8 cellular contexts compared by ENCODE assay signal in the genomic region with DNA sequence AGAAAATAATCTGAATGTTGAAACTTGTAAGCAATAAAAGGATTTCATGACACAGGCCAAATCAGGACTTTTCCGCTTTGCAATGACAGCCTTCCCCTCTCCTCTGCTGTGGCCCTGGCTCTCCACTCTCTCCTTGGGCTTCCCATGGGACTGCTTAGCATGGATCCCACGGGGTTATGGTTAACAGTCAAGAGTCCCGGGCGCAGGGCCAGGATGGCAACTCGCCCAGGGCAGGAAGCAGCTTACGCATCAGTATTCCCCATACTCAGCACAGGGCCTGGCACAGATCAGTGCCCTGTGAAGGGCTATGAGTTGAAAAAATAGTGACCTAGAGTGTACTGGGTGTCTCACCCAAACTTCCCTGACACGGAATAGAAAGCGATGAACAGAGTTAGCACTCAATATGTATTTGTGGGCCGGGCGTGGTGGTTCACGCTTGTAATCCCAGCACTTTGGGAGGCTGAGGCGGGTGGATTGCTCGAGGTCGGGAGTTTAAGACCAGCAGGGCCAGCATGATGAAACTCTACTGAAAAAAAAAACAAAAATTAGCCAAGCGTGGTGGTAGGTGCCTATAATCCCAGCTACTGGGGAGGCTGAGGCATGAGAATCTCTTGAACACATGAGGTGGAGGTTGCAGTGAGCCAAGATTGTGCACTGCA. TPM values are rescaled to one million over a fixed set of nuclear protein-coding genes. Genes with fewer than 3 reads are reported as not detected.
DNase-seq lines count a peak whose midpoint lies in the region; ATAC-seq, FAIRE-seq and TF ChIP-seq lines count a peak whose summit lies in the region.

No MANE protein-coding gene starts in this region.

- H3K36me3 Mint-ChIP-seq in Calu3 (ENCODE audit: insufficient read depth, unreplicated experiment): no peaks in the 10 kb centered on the region
- H3K36me3 Mint-ChIP-seq in CD4-positive, alpha-beta T cell (ENCODE audit: low read depth): no peaks in the 10 kb centered on the region

- H4K91ac ChIP-seq in H1 (replicated peaks; ENCODE audit: insufficient read length, low read length): peak overlapping the region; percentile 17

- H3K27ac ChIP-seq in H1 (ENCODE audit: low read depth, low read length) (no peak overlapping the region), osteoblast (ENCODE audit: low read depth, low read length) (peak overlapping the region; percentile 50), OCI-LY7 (ENCODE audit: low read depth, low read length, poor library complexity, severe bottlenecking) (no peak overlapping the region)
- H3K27ac ChIP-seq in CD4-positive, alpha-beta T cell (ENCODE audit: low read depth, low read length): no peak overlapping the region

- H3K4me2 ChIP-seq in H1 (ENCODE audit: insufficient read depth in 1 of 2, low read depth in 2 of 2, low read length in 2 of 2): no peak overlapping the region
- peak overlapping the region; percentile 59 for H3K4me2 ChIP-seq in osteoblast (ENCODE audit: insufficient read depth, low read length)
- no peak overlapping the region for H3K4me2 ChIP-seq in OCI-LY7 (ENCODE audit: low read length)

- no TSS peak for BruUV-seq in Calu3 (replicated peaks; lab: Mats Ljungman, UMichigan)
- BruUV-seq in OCI-LY7 (replicated peaks; lab: Mats Ljungman, UMichigan): no TSS peak

- peak overlapping the region; percentile 38; the same call in 1 of the 2 replicates for H3K18ac ChIP-seq in H1 (ENCODE audit: extremely low read depth, low read length)

- H3K27me3 ChIP-seq in H1 (replicated peaks in 1 of 4; ENCODE audit: control insufficient read depth in 3 of 4, extremely low read depth in 1 of 4, insufficient read depth in 3 of 4, low read length in 3 of 4) (0 out of 7 replicates have a peak, but pooled peaks cover 0 to 1% (median 0%) of the 10 kb centered on the region in 4 experiments), osteoblast (ENCODE audit: insufficient read depth, low read length) (peaks cover 4% of the 10 kb centered on the region)
- no peaks in the 10 kb centered on the region for H3K27me3 ChIP-seq in CD4-positive, alpha-beta T cell (ENCODE audit: control insufficient read depth, insufficient read depth, low read length)

- H3K4me3 ChIP-seq in H1 (ENCODE audit: extremely low read depth in 1 of 4, insufficient read depth in 2 of 4, low read depth in 3 of 4, low read length in 4 of 4) (no peak overlapping the region), osteoblast (ENCODE audit: insufficient read depth, low read length) (no peak overlapping the region), OCI-LY7 (ENCODE audit: low read depth, low read length, poor library complexity, severe bottlenecking) (no peak overlapping the region)

- no peak for TF ChIP-seq RAD21 in H1 (IDR thresholded peaks at IDR 0.05 in 1 of 2, conservative IDR thresholded peaks at IDR 0.05 in 1 of 2; ENCODE audit: low read depth in 2 of 2, low read length in 2 of 2)

- POLR2A ChIA-PET in H1 (lab: Charles Lee; ENCODE audit: partially characterized antibody): interaction anchor here (0.9 to 2.0 kb wide), 5 partner anchors 11 to 51 kb away, joined by 3 to 7 read pairs (median 3); a partner anchor contains a TSS
- POLR2A ChIA-PET in OCI-LY7 (lab: Charles Lee): interaction anchor here (0.6 kb wide), 1 partner anchor 98 kb away, joined by 4 read pairs; no protein-coding TSS in a partner anchor
- POLR2A ChIA-PET in CD4-positive, alpha-beta T cell (lab: Charles Lee): no interaction called here

- H2AK5ac ChIP-seq in H1 (ENCODE audit: low read depth, low read length): no peak overlapping the region

- H3K79me2 ChIP-seq in H1 (ENCODE audit: control insufficient read depth in 1 of 2, insufficient read depth in 2 of 2, low read length in 2 of 2): no peaks in the 10 kb centered on the region
- no peaks in the 10 kb centered on the region for H3K79me2 ChIP-seq in osteoblast (ENCODE audit: insufficient read depth, low read length)
- H3K79me2 ChIP-seq in OCI-LY7 (ENCODE audit: insufficient read depth, low read depth, low read length): no peaks in the 10 kb centered on the region

- no peak overlapping the region; the same call in 1 of the 2 replicates for H2BK20ac ChIP-seq in H1 (ENCODE audit: low read length)

- H2BK5ac ChIP-seq in H1 (ENCODE audit: low read depth, low read length): no peak overlapping the region

- no peak overlapping the region for H2BK120ac ChIP-seq in H1 (replicated peaks; ENCODE audit: low read depth, low read length)

- TF ChIP-seq CTCF in Calu3 (IDR thresholded peaks at IDR 0.05; ENCODE audit: unreplicated experiment) (no peak), H1 (IDR thresholded peaks at IDR 0.05; ENCODE audit: control extremely low read depth in 1 of 3, insufficient read depth in 1 of 3, low read depth in 1 of 3, low read length in 3 of 3) (no peak), osteoblast (IDR thresholded peaks at IDR 0.05; ENCODE audit: extremely low read depth, low read depth, low read length) (no peak), OCI-LY7 (conservative IDR thresholded peaks at IDR 0.05; ENCODE audit: low read length) (no peak)
- no peak for TF ChIP-seq CTCF in CD4-positive, alpha-beta T cell (IDR thresholded peaks at IDR 0.05)

- H3K4me1 Mint-ChIP-seq in Calu3 (ENCODE audit: low read depth, unreplicated experiment): peaks cover 19% of the 10 kb centered on the region
- H3K4me1 Mint-ChIP-seq in CD4-positive, alpha-beta T cell (ENCODE audit: low read depth): no peaks in the 10 kb centered on the region

- H2BK15ac ChIP-seq in H1 (ENCODE audit: low read length): no peak overlapping the region

- H3K9me3 ChIP-seq in H1 (ENCODE audit: insufficient read depth in 2 of 2, low read depth in 1 of 2, low read length in 1 of 2): no peaks in the 10 kb centered on the region
- H3K9me3 ChIP-seq in osteoblast (ENCODE audit: low read depth, low read length): no peaks in the 10 kb centered on the region
- H3K9me3 ChIP-seq in OCI-LY7 (ENCODE audit: low read length): no peaks in the 10 kb centered on the region
- H3K9me3 ChIP-seq in CD4-positive, alpha-beta T cell (ENCODE audit: control insufficient read depth, low read length): no peaks in the 10 kb centered on the region

- no peak overlapping the region for H4K5ac ChIP-seq in H1 (ENCODE audit: insufficient read length, low read depth, low read length)

- no peaks in the 10 kb centered on the region for H3K27me3 Mint-ChIP-seq in Calu3 (ENCODE audit: unreplicated experiment)
- H3K27me3 Mint-ChIP-seq in CD4-positive, alpha-beta T cell: no peaks in the 10 kb centered on the region

- H3K9me3 Mint-ChIP-seq in Calu3 (ENCODE audit: low read depth, unreplicated experiment): no peaks in the 10 kb centered on the region
- H3K9me3 Mint-ChIP-seq in CD4-positive, alpha-beta T cell: no peaks in the 10 kb centered on the region

- no peak for ATAC-seq in HG03139 (IDR thresholded peaks at IDR 0.05; ENCODE audit: unreplicated experiment)
- no peak for ATAC-seq in CD4-positive, alpha-beta T cell (ENCODE audit: poor library complexity)

- H2BK12ac ChIP-seq in H1 (ENCODE audit: low read depth, low read length): no peak overlapping the region

- H3K4ac ChIP-seq in H1 (replicated peaks; ENCODE audit: insufficient read length, low read depth, low read length): no peak overlapping the region

- no peak overlapping the region for H3K9ac ChIP-seq in H1 (replicated peaks in 1 of 4; ENCODE audit: extremely low read depth in 1 of 4, low read depth in 3 of 4, low read length in 3 of 4)

- H3K4me1 ChIP-seq in H1 (replicated peaks in 1 of 4; ENCODE audit: control insufficient read depth in 3 of 4, insufficient read depth in 4 of 4, low read length in 3 of 4) (peaks cover 6 to 23% (median 11%) of the 10 kb centered on the region in 4 experiments), osteoblast (ENCODE audit: insufficient read depth, low read length) (peaks cover 26% of the 10 kb centered on the region), OCI-LY7 (ENCODE audit: insufficient read depth, low read length, poor library complexity, severe bottlenecking) (no peaks in the 10 kb centered on the region)

- H3K23me2 ChIP-seq in H1 (ENCODE audit: low read depth, low read length): no peaks in the 10 kb centered on the region; the same call in 1 of the 2 replicates

- DNase-seq in Calu3: peak; percentile 57
- peak; percentile 99 for DNase-seq in NCI-H2171 treated with DMSO at 0.1 percent for 48 hours (lab: John Stamatoyannopoulos, UW)
- no peak for DNase-seq in H1 (ENCODE audit: low read depth in 1 of 2, low spot score in 2 of 2)
- DNase-seq in osteoblast (ENCODE audit: insufficient read length, low spot score, missing footprints): peak; percentile 90
- DNase-seq in MV-4-11 (lab: John Stamatoyannopoulos, UW): no peak
- DNase-seq in OCI-LY7 (ENCODE audit: low spot score): no peak
- DNase-seq in CD4-positive, alpha-beta T cell: no peak

- no peak overlapping the region for H4K8ac ChIP-seq in H1 (ENCODE audit: extremely low read depth, insufficient read depth, low read length)

- 94% methylated on average over 15 of the region's 15 CpGs; no CpG with 5 or more reads in 1 of the 2 experiments for WGBS in H1 (ENCODE audit: extremely low coverage in 1 of 2, insufficient coverage in 1 of 2, insufficient read length in 1 of 2, insufficient replicate concordance in 2 of 2, low coverage in 1 of 2, low lambda C conversion rate in 2 of 2, missing lambda C conversion rate in 1 of 2), 2 experiments

- no peaks in the 10 kb centered on the region for H4K20me1 ChIP-seq in H1 (replicated peaks in 1 of 2; ENCODE audit: control insufficient read depth in 1 of 2, insufficient read depth in 2 of 2, low read length in 2 of 2)
- H4K20me1 ChIP-seq in osteoblast (ENCODE audit: insufficient read depth, low read length): no peaks in the 10 kb centered on the region
- no peaks in the 10 kb centered on the region for H4K20me1 ChIP-seq in OCI-LY7 (ENCODE audit: insufficient read depth, low read length)

- TF ChIP-seq POLR2A in H1 (IDR thresholded peaks at IDR 0.05; ENCODE audit: control extremely low read depth in 1 of 2, low read depth in 2 of 2, low read length in 2 of 2): no peak

- intact Hi-C loops in Calu3 (cut with micrococcal nuclease; ENCODE audit: unreplicated experiment): no loop called here
- intact Hi-C loops in OCI-LY7 (cut with micrococcal nuclease; ENCODE audit: unreplicated experiment): no loop called here
- intact Hi-C loops in CD4-positive, alpha-beta T cell (cut with DNase I, micrococcal nuclease): no loop called here

- TF ChIP-seq EP300 in H1 (IDR thresholded peaks at IDR 0.05; ENCODE audit: borderline replicate concordance in 1 of 2, low read depth in 2 of 2, low read length in 2 of 2): no peak

- no peak overlapping the region for H3K14ac ChIP-seq in H1 (ENCODE audit: insufficient read length)

- H3K23ac ChIP-seq in H1 (ENCODE audit: insufficient read length): no peak overlapping the region

- CTCF ChIA-PET in Calu3 (lab: Charles Lee) (no interaction called here), H1 (lab: Charles Lee; ENCODE audit: partially characterized antibody) (interaction anchor here (0.6 to 7.2 kb wide), 12 partner anchors 8 to 102 kb away, joined by 3 to 39 read pairs (median 3); no protein-coding TSS in a partner anchor), OCI-LY7 (lab: Charles Lee; ENCODE audit: unreplicated experiment) (no interaction called here)
- CTCF ChIA-PET in CD4-positive, alpha-beta T cell (lab: Charles Lee): no interaction called here

- H3K79me1 ChIP-seq in H1 (ENCODE audit: low read depth, low read length): no peaks in the 10 kb centered on the region

- H3K36me3 ChIP-seq in H1 (ENCODE audit: control insufficient read depth in 2 of 4, insufficient read depth in 4 of 4, low read length in 3 of 4): no peaks in the 10 kb centered on the region
- no peaks in the 10 kb centered on the region for H3K36me3 ChIP-seq in osteoblast (ENCODE audit: insufficient read depth, low read length)
- H3K36me3 ChIP-seq in OCI-LY7 (ENCODE audit: insufficient read depth, low read length): no peaks in the 10 kb centered on the region

- FAIRE-seq in H1 (lab: Jason Lieb, UNC): no peak

- H2AFZ ChIP-seq in H1 (ENCODE audit: low read length) (no peak overlapping the region), osteoblast (ENCODE audit: low read length) (no peak overlapping the region), OCI-LY7 (ENCODE audit: low read length) (no peak overlapping the region)

- no peaks in the 10 kb centered on the region for H3K9me2 ChIP-seq in OCI-LY7 (ENCODE audit: insufficient read depth, low read length)

- no peak overlapping the region for H3K27ac Mint-ChIP-seq in Calu3 (ENCODE audit: unreplicated experiment)
- H3K27ac Mint-ChIP-seq in CD4-positive, alpha-beta T cell: no peak overlapping the region

- no peak overlapping the region for H3K4me3 Mint-ChIP-seq in Calu3 (ENCODE audit: low read depth, unreplicated experiment)
- no peak overlapping the region for H3K4me3 Mint-ChIP-seq in CD4-positive, alpha-beta T cell

- no peak overlapping the region for H3K56ac ChIP-seq in H1 (replicated peaks; ENCODE audit: insufficient read length, low read depth, low read length)

RNA-seq across cellular contexts. Expression of a gene that starts 29.1 kb away (rescaled TPM):
- total RNA-seq in Calu3 (2022) (1.4 and 2.9 TPM in 2 replicates), osteoblast (not detected in 2 replicates), OCI-LY7 (2022) (0.35 and 0.65 TPM in 2 replicates)
- 1.1 and 1.8 TPM in 2 replicates for total RNA-seq in H1 (2021; fragmentation: NEBNext Ultra II Directional; extraction: Animal tissue kit (Norgen Biotek cat#: 25700))
- polyA plus RNA-seq in H1 (2011; rRNA removed): 0.80 and 2.2 TPM in 2 replicates
- 0.84 TPM for polyA plus RNA-seq in H1 (2011; cell fraction: cytosol; rRNA removed)
- polyA plus RNA-seq in H1 (2011; cell fraction: nucleus; rRNA removed): 1.7 TPM
- polyA plus RNA-seq in H1 (2012, experiment 1 of 2): 1.3 to 1.5 TPM (median 1.3 TPM) in 4 replicates
- 0.84 TPM for polyA plus RNA-seq in H1 (2012, experiment 2 of 2)
- 0.53 TPM for polyA plus RNA-seq in H1 (2013, experiment 1 of 2)
- 0.46 TPM for polyA plus RNA-seq in H1 (2013, experiment 2 of 2)
- 0.90 and 1.7 TPM in 2 replicates for polyA minus RNA-seq in H1 (2011; rRNA and poly(A)+ RNA removed)
- polyA minus RNA-seq in H1 (2011; cell fraction: cytosol; rRNA and poly(A)+ RNA removed): 1.5 TPM
- 2.0 TPM for polyA minus RNA-seq in H1 (2011; cell fraction: nucleus; rRNA and poly(A)+ RNA removed)
- 0.09 TPM in 1 of 2 replicates, not detected in the other for total RNA-seq in OCI-LY7 (2014; rRNA removed; shearing (Covaris generic))
- total RNA-seq in CD4-positive, alpha-beta T cell: not detected

Comparison
In these comparisons a context has a peak if more than half of its experiments do, and no peak if none do; other contexts are left out.
1. DNase-seq: peak in Calu3 (single experiment), NCI-H2171 treated with DMSO at 0.1 percent for 48 hours (single experiment) and osteoblast (single experiment); none in H1 (0 of 2), MV-4-11 (single experiment), OCI-LY7 (single experiment) and CD4-positive, alpha-beta T cell (0 of 10).